28 cellular contexts compared by ENCODE assay signal in the genomic region with DNA sequence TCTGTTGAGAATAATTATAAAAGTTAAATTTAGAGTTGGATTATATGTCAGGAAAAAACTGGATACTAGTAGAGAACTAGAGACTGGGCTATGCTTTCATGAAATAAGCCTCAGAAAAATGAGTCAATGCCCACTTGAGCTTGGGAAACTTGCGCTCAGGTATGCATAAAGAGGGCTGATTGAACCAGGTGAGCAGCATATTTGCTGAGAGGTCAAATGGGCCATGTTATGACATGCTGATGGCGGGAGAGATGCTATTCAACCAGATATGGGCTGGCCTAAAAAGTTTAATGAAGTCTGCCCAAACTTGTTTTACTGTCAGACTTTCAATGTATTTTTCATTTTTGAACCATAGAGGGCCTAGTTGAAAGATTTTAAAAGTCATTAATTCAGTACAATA.
"Had no signal": no experiment of that assay in that cellular context is flagged by ENCODE, and none has a peak within 500 bp of the region (broad histone marks: within the 10 kb centered on the region; RNA-seq: fewer than 3 reads in every experiment).

No MANE protein-coding gene starts in this region.

- H3K36me3 ChIP-seq: breast epithelium, Peyer's patch, SJCRH30 had no signal

- H3K27ac ChIP-seq: body of pancreas, breast epithelium, Peyer's patch, SJCRH30, SK-N-MC had no signal

- H3K4me3 ChIP-seq: body of pancreas, breast epithelium, K562, Peyer's patch, SJCRH30, SK-N-MC had no signal

- DNase-seq: activated CD4-positive, alpha-beta T cell treated with anti-CD3 and anti-CD28 coated beads for 36 hours; activated CD4-positive, alpha-beta T cell treated with anti-CD3 and anti-CD28 coated beads, Interleukin-2, amount 10 ng/mL, durations not matched to agents 7 days and 5 days; activated CD4-positive, alpha-beta T cell treated with anti-CD3 and anti-CD28 coated beads, Interleukin-2, amount 50 U/mL, for 48 hours; activated CD8-positive, alpha-beta T cell treated with anti-CD3 and anti-CD28 coated beads, Interleukin-2, amount 10 ng/mL, durations not matched to agents 7 days and 5 days; activated gamma-delta T cell; activated naive CD4-positive, alpha-beta T cell treated with Interleukin-2 at 50 U/mL for 16 hours; activated naive CD8-positive, alpha-beta T cell treated with anti-CD3 and anti-CD28 coated beads, Interleukin-2, amount 10 ng/mL, durations not matched to agents 7 days and 5 days; activated T-cell treated with anti-CD3 and anti-CD28 coated beads, Interleukin-2, amount 50 U/mL, for 24 hours; body of pancreas; caudate nucleus; cerebellar nuclear complex; NCI-H1105; NCI-H1417 treated with DMSO at 0.1 percent for 48 hours; NCI-H187 treated with DMSO at 0.1 percent for 48 hours; NCI-H2081; NCI-H345; NCI-H524 treated with DMSO at 0.1 percent for 48 hours; NK-92 treated with Interleukin-12 subunit alpha and Interleukin-12 subunit beta, amount 100 ng/mL, for 24 hours; PC-3; Peyer's patch; Right ventricle myocardium superior; RPMI8226; SJCRH30 had no signal

- H3K27me3 ChIP-seq: body of pancreas, breast epithelium, Peyer's patch, SJCRH30 had no signal

- ATAC-seq: activated CD4-positive, alpha-beta T cell treated with anti-CD3 and anti-CD28 coated beads for 36 hours; activated CD4-positive, CD25-positive, alpha-beta regulatory T cell treated with anti-CD3 and anti-CD28 coated beads, Interleukin-2, amount 50 U/mL, for 24 hours; activated CD8-positive, alpha-beta T cell treated with anti-CD3 and anti-CD28 coated beads, Interleukin-2, amount 10 ng/mL, durations not matched to agents 7 days and 5 days; body of pancreas; K562; PC-3; WTC11 had no signal

- H3K4me1 ChIP-seq: body of pancreas, breast epithelium, Peyer's patch, SJCRH30 had no signal

- H3K9me3 ChIP-seq: body of pancreas, breast epithelium, Peyer's patch, SJCRH30 had no signal
